In genomic region chr2:234300932-234301823, GRCh38 we compare ENCODE assay signal across 23 cellular contexts.
DNase-seq lines count a peak whose midpoint lies in the region; ATAC-seq, FAIRE-seq and TF ChIP-seq lines count a peak whose summit lies in the region.
"Had no signal": no experiment of that assay in that cellular context is flagged by ENCODE, and none has a peak within 500 bp of the region (broad histone marks: within the 10 kb centered on the region; RNA-seq: fewer than 3 reads in every experiment).

No MANE protein-coding gene starts in this region.

- no peaks in the 10 kb centered on the region for H3K27me3 Mint-ChIP-seq in natural killer cell treated with Interleukin-12 subunit alpha and Interleukin-12 subunit beta and Interleukin-15 and Interleukin-18, amount 100 ng/mL, for 72 hours
- H3K27me3 Mint-ChIP-seq in natural killer cell (ENCODE audit: low read depth in 2 of 2) = no peaks in the 10 kb centered on the region

- H3K27ac ChIP-seq in OCI-LY1 (ENCODE audit: low read depth, low read length, poor library complexity, severe bottlenecking) (peak overlapping the region; percentile 61), GM12878 (ENCODE audit: control insufficient read depth, insufficient read depth) (no peak overlapping the region), brain microvascular endothelial cell (no peak overlapping the region)
- H3K27ac ChIP-seq: colonic mucosa, hepatocyte, lower lobe of right lung had no signal

- SMC1A ChIA-PET in GM12878 (lab: Charles Lee; ENCODE audit: uncharacterized antibody, unreplicated experiment) = interaction anchor here (1.0 to 1.1 kb wide), 2 partner anchors 8 to 58 kb away, joined by 3 to 4 read pairs; no protein-coding TSS in a partner anchor

- H4K20me1 ChIP-seq in OCI-LY1 (ENCODE audit: insufficient read depth, low read length) = no peaks in the 10 kb centered on the region
- no peaks in the 10 kb centered on the region for H4K20me1 ChIP-seq in GM12878 (ENCODE audit: control insufficient read depth, insufficient read depth)

- no peaks in the 10 kb centered on the region for H3F3A ChIP-seq in OCI-LY1 (ENCODE audit: insufficient read depth, low read length)

- H3K9me2 ChIP-seq in OCI-LY1 (ENCODE audit: low read depth, low read length) = no peaks in the 10 kb centered on the region

- in situ Hi-C loops in GM12878 (cut with MboI) (no loop called here), brain microvascular endothelial cell (cut with HindIII; ENCODE audit: low pct_ligation_motif_present, low sequenced_read_pairs) (no loop called here)

- H2AFZ ChIP-seq in OCI-LY1 (ENCODE audit: low read length) (no peak overlapping the region), GM12878 (ENCODE audit: control insufficient read depth, low read depth, low read length) (no peak overlapping the region)
- H2AFZ ChIP-seq: hepatocyte had no signal

- no peak for TF ChIP-seq RAD21 in GM12878 (IDR thresholded peaks at IDR 0.05; ENCODE audit: insufficient read depth, low read depth, low read length)

- no peaks in the 10 kb centered on the region for H3K9me3 Mint-ChIP-seq in natural killer cell treated with Interleukin-12 subunit alpha and Interleukin-12 subunit beta and Interleukin-15 and Interleukin-18, amount 100 ng/mL, for 72 hours
- no peaks in the 10 kb centered on the region for H3K9me3 Mint-ChIP-seq in natural killer cell

- CTCF ChIA-PET in GM12878 (lab: Yijun Ruan, JAX) = interaction anchor here (1.7 kb wide), 1 partner anchor 12 kb away, joined by 5 read pairs; no protein-coding TSS in a partner anchor

- no peak for TF ChIP-seq POLR2A in GM12878 (IDR thresholded peaks at IDR 0.05; ENCODE audit: low read depth, low read length)

- H3K9ac ChIP-seq in OCI-LY1 (ENCODE audit: low read length) (no peak overlapping the region), GM12878 (ENCODE audit: control insufficient read depth, insufficient read depth, low read length) (no peak overlapping the region)

- RAD21 ChIA-PET in GM12878 (lab: Charles Lee; ENCODE audit: unreplicated experiment) = no interaction called here

- H3K4me1 Mint-ChIP-seq in natural killer cell treated with Interleukin-12 subunit alpha and Interleukin-12 subunit beta and Interleukin-15 and Interleukin-18, amount 100 ng/mL, for 72 hours (ENCODE audit: low read depth in 2 of 2) = peaks cover 35 to 43% of the 10 kb centered on the region in 2 donors
- H3K4me1 Mint-ChIP-seq in natural killer cell = peaks cover 41 to 69% of the 10 kb centered on the region in 2 donors

- no peak overlapping the region for H3K4me3 ChIP-seq in OCI-LY1 (ENCODE audit: low read depth, low read length, poor library complexity, severe bottlenecking)
- no peak overlapping the region for H3K4me3 ChIP-seq in GM12878
- H3K4me3 ChIP-seq in brain microvascular endothelial cell (ENCODE audit: low read depth, low read length) = no peak overlapping the region
- H3K4me3 ChIP-seq: colonic mucosa, hepatocyte, lower lobe of right lung had no signal

- DNase-seq in natural killer cell treated with Interleukin-12 subunit alpha and Interleukin-12 subunit beta and Interleukin-15 and Interleukin-18, amount 100 ng/mL, for 72 hours (ENCODE audit: low spot score) = peak; percentile 31
- DNase-seq in natural killer cell (no peak), GM12878 (ENCODE audit: low read depth, low spot score) (no peak), urothelium cell line (ENCODE audit: low spot score) (no peak), NCI-H1092 (lab: John Stamatoyannopoulos, UW) (no peak), brain microvascular endothelial cell (no peak), sciatic nerve (ENCODE audit: low spot score) (no peak)
- DNase-seq: activated CD4-positive, alpha-beta T cell treated with anti-CD3 and anti-CD28 coated beads for 1 hour; activated T-cell treated with anti-CD3 and anti-CD28 coated beads, Interleukin-2, amount 50 U/mL, for 4 hours; Calu3; colonic mucosa; GDM1; islet precursor cell; Karpas-422; lower lobe of right lung; NCI-H1105; NCI-H524 treated with DMSO at 0.1 percent for 48 hours; OCI-M1; stimulated activated CD4-positive, alpha-beta T cell treated with anti-CD3 and anti-CD28 coated beads, Interleukin-2, amount 100 ng/mL, for 48 hours had no signal

- no peak for FAIRE-seq in GM12878 (lab: Jason Lieb, UNC)
- FAIRE-seq in urothelium cell line (lab: Jason Lieb, UNC) = peak; percentile 91
- FAIRE-seq: endometrium, GM12892 had no signal

- peak overlapping the region in 1 of 2 donors; percentile 0 for H3K27ac Mint-ChIP-seq in natural killer cell treated with Interleukin-12 subunit alpha and Interleukin-12 subunit beta and Interleukin-15 and Interleukin-18, amount 100 ng/mL, for 72 hours
- H3K27ac Mint-ChIP-seq in natural killer cell = no peak overlapping the region

- peaks cover 40% of the 10 kb centered on the region for H3K4me1 ChIP-seq in OCI-LY1 (ENCODE audit: insufficient read depth, low read length, severe bottlenecking)
- H3K4me1 ChIP-seq in GM12878 (ENCODE audit: control insufficient read depth, insufficient read depth, low read length) = no peaks in the 10 kb centered on the region
- H3K4me1 ChIP-seq: colonic mucosa, lower lobe of right lung had no signal

- H3K27me3 ChIP-seq in OCI-LY1 (ENCODE audit: insufficient read depth, low read length) (no peaks in the 10 kb centered on the region), GM12878 (replicated peaks in 1 of 2; ENCODE audit: control insufficient read depth in 2 of 2, insufficient read depth in 2 of 2, low read length in 1 of 2) (no peaks in the 10 kb centered on the region), brain microvascular endothelial cell (replicated peaks) (no peaks in the 10 kb centered on the region)
- H3K27me3 ChIP-seq: colonic mucosa, hepatocyte had no signal

- intact Hi-C loops in natural killer cell (cut with micrococcal nuclease) (no loop called here), GM12878 (cut with micrococcal nuclease; ENCODE audit: unreplicated experiment) (no loop called here), sciatic nerve (cut with DNase I) (no loop called here)

- peaks cover 5% of the 10 kb centered on the region for H3K36me3 Mint-ChIP-seq in natural killer cell treated with Interleukin-12 subunit alpha and Interleukin-12 subunit beta and Interleukin-15 and Interleukin-18, amount 100 ng/mL, for 72 hours
- H3K36me3 Mint-ChIP-seq in natural killer cell = no peaks in the 10 kb centered on the region

- H3K4me2 ChIP-seq in OCI-LY1 (ENCODE audit: low read length) (no peak overlapping the region), GM12878 (ENCODE audit: control insufficient read depth, insufficient read depth) (no peak overlapping the region)
- H3K4me2 ChIP-seq: hepatocyte had no signal

- 66% methylated on average over 18 of the region's 18 CpGs for WGBS in GM12878 (ENCODE audit: insufficient coverage, insufficient replicate concordance, low lambda C conversion rate, missing lambda C conversion rate)

- no peak for TF ChIP-seq EP300 in GM12878 (IDR thresholded peaks at IDR 0.05; ENCODE audit: borderline replicate concordance in 1 of 2, control insufficient read depth in 1 of 2, low read depth in 2 of 2, low read length in 2 of 2)

- no peaks in the 10 kb centered on the region for H3K36me3 ChIP-seq in OCI-LY1 (ENCODE audit: insufficient read depth, low read length)
- no peaks in the 10 kb centered on the region for H3K36me3 ChIP-seq in GM12878 (ENCODE audit: control insufficient read depth in 2 of 2, insufficient read depth in 2 of 2, low read length in 1 of 2)
- no peaks in the 10 kb centered on the region for H3K36me3 ChIP-seq in brain microvascular endothelial cell (replicated peaks)
- H3K36me3 ChIP-seq: colonic mucosa, lower lobe of right lung had no signal

- H3K9me3 ChIP-seq in OCI-LY1 (ENCODE audit: low read length) (no peaks in the 10 kb centered on the region), GM12878 (replicated peaks; ENCODE audit: control insufficient read depth, insufficient read depth, low read length) (no peaks in the 10 kb centered on the region)
- H3K9me3 ChIP-seq: colonic mucosa, lower lobe of right lung had no signal

- H3K79me2 ChIP-seq in OCI-LY1 (ENCODE audit: insufficient read depth, low read length) = no peaks in the 10 kb centered on the region
- no peaks in the 10 kb centered on the region for H3K79me2 ChIP-seq in GM12878 (ENCODE audit: control insufficient read depth, insufficient read depth, low read length)
- H3K79me2 ChIP-seq: hepatocyte had no signal

- BruUV-seq in GM12878 (replicated peaks; lab: Mats Ljungman, UMichigan) = no TSS peak

- TF ChIP-seq CTCF in natural killer cell (IDR thresholded peaks at IDR 0.05) (no peak), OCI-LY1 (IDR thresholded peaks at IDR 0.05; ENCODE audit: low read length) (no peak), GM12878 (IDR thresholded peaks at IDR 0.05 in 2 of 3, conservative IDR thresholded peaks at IDR 0.05 in 1 of 3; ENCODE audit: control insufficient read depth in 2 of 3, extremely low read depth in 1 of 3, insufficient read depth in 1 of 3, low read depth in 3 of 3, low read length in 3 of 3) (no peak), brain microvascular endothelial cell (IDR thresholded peaks at IDR 0.05; ENCODE audit: low read depth, low read length, missing control alignments) (no peak)

- POLR2A ChIA-PET in GM12878 (lab: Charles Lee) = no interaction called here

- no peak overlapping the region for H3K4me3 Mint-ChIP-seq in natural killer cell treated with Interleukin-12 subunit alpha and Interleukin-12 subunit beta and Interleukin-15 and Interleukin-18, amount 100 ng/mL, for 72 hours
- no peak overlapping the region for H3K4me3 Mint-ChIP-seq in natural killer cell
- H3K4me3 Mint-ChIP-seq: activated T-cell treated with anti-CD3 and anti-CD28 coated beads, Interleukin-2, amount 50 U/mL, for 4 hours had no signal

- ATAC-seq in natural killer cell treated with Interleukin-12 subunit alpha and Interleukin-12 subunit beta and Interleukin-15 and Interleukin-18, amount 100 ng/mL, for 72 hours = peak in 1 of 2 donors; percentile 20
- ATAC-seq in natural killer cell (no peak), GM12878 (no peak), sciatic nerve (no peak)

TF ChIP-seq in GM12878, 131 proteins besides CTCF, POLR2A, EP300 and RAD21 (continues in another document):
- TF ChIP-seq BCL3 (IDR thresholded peaks at IDR 0.05; ENCODE audit: borderline replicate concordance, insufficient read depth, low read depth, low read length, poor library complexity, severe bottlenecking) = peak; percentile 98
- no peak for TF ChIP-seq IKZF2 (IDR thresholded peaks at IDR 0.05)
